Comparison of ENCODE assay signal across 12 cellular contexts in the genomic region with DNA sequence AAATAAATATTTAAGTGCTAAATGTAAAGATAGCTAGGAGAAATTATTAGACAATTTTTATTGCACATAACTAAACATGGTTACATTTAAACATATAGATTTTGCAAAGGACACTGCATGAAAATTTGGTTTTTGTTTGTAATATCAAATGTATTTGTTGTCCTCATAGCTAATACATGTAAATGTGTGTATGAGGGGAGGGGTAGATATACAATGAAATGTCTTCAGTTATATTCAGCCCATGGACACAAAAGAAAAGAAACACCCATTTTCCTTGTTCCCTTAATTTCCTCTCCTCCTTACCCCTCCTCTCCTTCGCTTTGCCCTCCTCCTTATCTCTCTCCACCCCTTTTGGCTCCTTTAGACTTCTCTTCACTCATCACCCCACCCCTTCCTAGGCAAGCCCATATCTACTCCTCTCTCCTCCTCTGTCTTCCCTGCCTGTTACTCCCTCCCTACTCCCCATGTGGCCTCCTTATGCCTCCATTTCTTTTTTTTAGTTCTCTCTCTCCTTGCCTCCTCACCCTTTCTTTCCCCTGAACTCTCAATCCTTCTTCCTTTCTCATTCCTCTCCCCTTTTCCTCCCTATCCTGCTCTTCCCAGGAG. TPM values are rescaled to one million over a fixed set of nuclear protein-coding genes. Genes with fewer than 3 reads are reported as not detected.
DNase-seq lines count a peak whose midpoint lies in the region; ATAC-seq and TF ChIP-seq lines count a peak whose summit lies in the region.
"Had no signal": no experiment of that assay in that cellular context is flagged by ENCODE, and none has a peak within 500 bp of the region (broad histone marks: within the 10 kb centered on the region; RNA-seq: fewer than 3 reads in every experiment).

No MANE protein-coding gene starts in this region.

- 24% methylated on average over 1 of the region's 1 CpG for WGBS in right cardiac atrium
- WGBS in psoas muscle, 3 donors = 38 to 46% (median 41%) methylated on average over 1 of the region's 1 CpG

- H3K27me3 ChIP-seq in Caco-2 (replicated peaks; ENCODE audit: control insufficient read depth, insufficient read depth, low read length) (no peaks in the 10 kb centered on the region), right cardiac atrium (ENCODE audit: control insufficient read depth, insufficient read depth) (no peaks in the 10 kb centered on the region), psoas muscle (ENCODE audit: insufficient read depth in 3 of 3, low read length in 2 of 3) (no peaks in the 10 kb centered on the region)

- BruUV-seq in Caco-2 (replicated peaks; lab: Mats Ljungman, UMichigan) = no TSS peak

- H3K9me3 ChIP-seq in Caco-2 (no peaks in the 10 kb centered on the region), right cardiac atrium (ENCODE audit: control insufficient read depth, low read length) (no peaks in the 10 kb centered on the region), psoas muscle (no peaks in the 10 kb centered on the region)

- POLR2A ChIA-PET in Caco-2 (lab: Charles Lee) = no interaction called here
- POLR2A ChIA-PET in WTC11 (lab: Charles Lee) = interaction anchor here (0.9 kb wide), 1 partner anchor 1010 kb away, joined by 3 read pairs; no protein-coding TSS in a partner anchor

- no peaks in the 10 kb centered on the region for H3K9me3 Mint-ChIP-seq in Caco-2 (ENCODE audit: unreplicated experiment)
- no peaks in the 10 kb centered on the region for H3K9me3 Mint-ChIP-seq in WTC11
- H3K9me3 Mint-ChIP-seq: memory B cell had no signal

- DNase-seq in Caco-2 (no peak), WTC11 (ENCODE audit: low spot score) (no peak), right cardiac atrium (peak in 1 of 3 donors; percentile 28), psoas muscle (no peak), SHP77 (lab: John Stamatoyannopoulos, UW) (no peak), NCI-H146 (lab: John Stamatoyannopoulos, UW) (no peak)
- DNase-seq: activated naive CD4-positive, alpha-beta T cell; DMS53; stimulated activated naive CD8-positive, alpha-beta T cell treated with anti-CD3 and anti-CD28 coated beads, Interleukin-15, Interleukin-2, amounts not matched to agents 100 U/mL and 50 U/mL, for 24 hours had no signal

- ATAC-seq in WTC11 (peak; percentile 94), right cardiac atrium (peak; percentile 98), psoas muscle (peak; percentile 59 to 86 (median 85)), GM18511 (IDR thresholded peaks at IDR 0.05; ENCODE audit: unreplicated experiment) (no peak), GM18858 (IDR thresholded peaks at IDR 0.05; ENCODE audit: unreplicated experiment) (no peak)
- ATAC-seq: stimulated activated naive CD8-positive, alpha-beta T cell treated with anti-CD3 and anti-CD28 coated beads, Interleukin-15, Interleukin-2, amounts not matched to agents 100 U/mL and 50 U/mL, for 24 hours had no signal

- H3K36me3 ChIP-seq in Caco-2 (ENCODE audit: control insufficient read depth, insufficient read depth, low read length) (no peaks in the 10 kb centered on the region), psoas muscle (ENCODE audit: insufficient read depth in 1 of 2, low read depth in 1 of 2) (no peaks in the 10 kb centered on the region)

- CTCF ChIA-PET in Caco-2 (lab: Charles Lee) = no interaction called here
- CTCF ChIA-PET in WTC11 (lab: Charles Lee) = interaction anchor here (1.0 to 1.5 kb wide), 2 partner anchors 9 to 11 kb away, joined by 3 to 4 read pairs; no protein-coding TSS in a partner anchor

- peak overlapping the region; percentile 14 for H3K27ac Mint-ChIP-seq in Caco-2 (ENCODE audit: unreplicated experiment)
- H3K27ac Mint-ChIP-seq in WTC11 = no peak overlapping the region
- H3K27ac Mint-ChIP-seq: memory B cell had no signal

- H3K4me3 ChIP-seq in Caco-2 (ENCODE audit: low read depth, low read length) (no peak overlapping the region), right cardiac atrium (ENCODE audit: low read length) (peak overlapping the region; percentile 76), psoas muscle (peak overlapping the region; percentile 52)

- H3K27ac ChIP-seq in right cardiac atrium (ENCODE audit: low read length) (peak overlapping the region; percentile 30), psoas muscle (peak overlapping the region; percentile 60)

- no peak for TF ChIP-seq CTCF in Caco-2 (IDR thresholded peaks at IDR 0.05; ENCODE audit: insufficient read depth in 1 of 2, low read depth in 1 of 2, low read length in 1 of 2, severe bottlenecking in 1 of 2, unreplicated experiment in 1 of 2)
- TF ChIP-seq CTCF in WTC11 (IDR thresholded peaks at IDR 0.05) = no peak
- TF ChIP-seq CTCF in psoas muscle (IDR thresholded peaks at IDR 0.05) = no peak

- H3K4me3 Mint-ChIP-seq in Caco-2 (ENCODE audit: unreplicated experiment) (peak overlapping the region; percentile 8), WTC11 (no peak overlapping the region)
- H3K4me3 Mint-ChIP-seq: memory B cell had no signal

- H3K4me1 Mint-ChIP-seq in Caco-2 (ENCODE audit: low read depth, unreplicated experiment) = peaks cover 14% of the 10 kb centered on the region
- peaks cover 4% of the 10 kb centered on the region for H3K4me1 Mint-ChIP-seq in WTC11
- H3K4me1 Mint-ChIP-seq: memory B cell had no signal

- H3K27me3 Mint-ChIP-seq in Caco-2 (ENCODE audit: insufficient read depth, unreplicated experiment) (no peaks in the 10 kb centered on the region), WTC11 (ENCODE audit: low read depth) (no peaks in the 10 kb centered on the region)
- H3K27me3 Mint-ChIP-seq: memory B cell had no signal

- intact Hi-C loops in Caco-2 (cut with micrococcal nuclease; ENCODE audit: unreplicated experiment) (no loop called here), right cardiac atrium (cut with DNase I) (loop anchor here in 3 of 4 donors (10.0 kb wide), 2 partner anchors 191 to 451 kb away; no protein-coding TSS in a partner anchor), psoas muscle (cut with DNase I) (loop anchor here (10.0 kb wide), 3 partner anchors 191 to 791 kb away; no protein-coding TSS in a partner anchor)

- peaks cover 12% of the 10 kb centered on the region for H3K4me1 ChIP-seq in Caco-2
- H3K4me1 ChIP-seq in right cardiac atrium (ENCODE audit: control insufficient read depth, insufficient read depth, low read length) = no peaks in the 10 kb centered on the region
- no peaks in the 10 kb centered on the region for H3K4me1 ChIP-seq in psoas muscle

- H3K36me3 Mint-ChIP-seq in Caco-2 (ENCODE audit: insufficient read depth, unreplicated experiment) = no peaks in the 10 kb centered on the region
- no peaks in the 10 kb centered on the region for H3K36me3 Mint-ChIP-seq in WTC11
- H3K36me3 Mint-ChIP-seq: memory B cell had no signal

TF ChIP-seq in WTC11, 78 proteins besides CTCF, POLR2A, EP300 and RAD21 (continues in another document):
- TF ChIP-seq, protein P1, sequence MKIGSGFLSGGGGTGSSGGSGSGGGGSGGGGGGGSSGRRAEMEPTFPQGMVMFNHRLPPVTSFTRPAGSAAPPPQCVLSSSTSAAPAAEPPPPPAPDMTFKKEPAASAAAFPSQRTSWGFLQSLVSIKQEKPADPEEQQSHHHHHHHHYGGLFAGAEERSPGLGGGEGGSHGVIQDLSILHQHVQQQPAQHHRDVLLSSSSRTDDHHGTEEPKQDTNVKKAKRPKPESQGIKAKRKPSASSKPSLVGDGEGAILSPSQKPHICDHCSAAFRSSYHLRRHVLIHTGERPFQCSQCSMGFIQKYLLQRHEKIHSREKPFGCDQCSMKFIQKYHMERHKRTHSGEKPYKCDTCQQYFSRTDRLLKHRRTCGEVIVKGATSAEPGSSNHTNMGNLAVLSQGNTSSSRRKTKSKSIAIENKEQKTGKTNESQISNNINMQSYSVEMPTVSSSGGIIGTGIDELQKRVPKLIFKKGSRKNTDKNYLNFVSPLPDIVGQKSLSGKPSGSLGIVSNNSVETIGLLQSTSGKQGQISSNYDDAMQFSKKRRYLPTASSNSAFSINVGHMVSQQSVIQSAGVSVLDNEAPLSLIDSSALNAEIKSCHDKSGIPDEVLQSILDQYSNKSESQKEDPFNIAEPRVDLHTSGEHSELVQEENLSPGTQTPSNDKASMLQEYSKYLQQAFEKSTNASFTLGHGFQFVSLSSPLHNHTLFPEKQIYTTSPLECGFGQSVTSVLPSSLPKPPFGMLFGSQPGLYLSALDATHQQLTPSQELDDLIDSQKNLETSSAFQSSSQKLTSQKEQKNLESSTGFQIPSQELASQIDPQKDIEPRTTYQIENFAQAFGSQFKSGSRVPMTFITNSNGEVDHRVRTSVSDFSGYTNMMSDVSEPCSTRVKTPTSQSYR (CRISPR knock-in tag; IDR thresholded peaks at IDR 0.05) = no peak
- TF ChIP-seq, protein P2, sequence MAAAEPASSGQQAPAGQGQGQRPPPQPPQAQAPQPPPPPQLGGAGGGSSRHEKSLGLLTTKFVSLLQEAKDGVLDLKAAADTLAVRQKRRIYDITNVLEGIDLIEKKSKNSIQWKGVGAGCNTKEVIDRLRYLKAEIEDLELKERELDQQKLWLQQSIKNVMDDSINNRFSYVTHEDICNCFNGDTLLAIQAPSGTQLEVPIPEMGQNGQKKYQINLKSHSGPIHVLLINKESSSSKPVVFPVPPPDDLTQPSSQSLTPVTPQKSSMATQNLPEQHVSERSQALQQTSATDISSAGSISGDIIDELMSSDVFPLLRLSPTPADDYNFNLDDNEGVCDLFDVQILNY (CRISPR knock-in tag; IDR thresholded peaks at IDR 0.05) = no peak
- TF ChIP-seq, protein P3, sequence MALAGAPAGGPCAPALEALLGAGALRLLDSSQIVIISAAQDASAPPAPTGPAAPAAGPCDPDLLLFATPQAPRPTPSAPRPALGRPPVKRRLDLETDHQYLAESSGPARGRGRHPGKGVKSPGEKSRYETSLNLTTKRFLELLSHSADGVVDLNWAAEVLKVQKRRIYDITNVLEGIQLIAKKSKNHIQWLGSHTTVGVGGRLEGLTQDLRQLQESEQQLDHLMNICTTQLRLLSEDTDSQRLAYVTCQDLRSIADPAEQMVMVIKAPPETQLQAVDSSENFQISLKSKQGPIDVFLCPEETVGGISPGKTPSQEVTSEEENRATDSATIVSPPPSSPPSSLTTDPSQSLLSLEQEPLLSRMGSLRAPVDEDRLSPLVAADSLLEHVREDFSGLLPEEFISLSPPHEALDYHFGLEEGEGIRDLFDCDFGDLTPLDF (CRISPR knock-in tag; IDR thresholded peaks at IDR 0.05) = no peak
- TF ChIP-seq, protein P4, sequence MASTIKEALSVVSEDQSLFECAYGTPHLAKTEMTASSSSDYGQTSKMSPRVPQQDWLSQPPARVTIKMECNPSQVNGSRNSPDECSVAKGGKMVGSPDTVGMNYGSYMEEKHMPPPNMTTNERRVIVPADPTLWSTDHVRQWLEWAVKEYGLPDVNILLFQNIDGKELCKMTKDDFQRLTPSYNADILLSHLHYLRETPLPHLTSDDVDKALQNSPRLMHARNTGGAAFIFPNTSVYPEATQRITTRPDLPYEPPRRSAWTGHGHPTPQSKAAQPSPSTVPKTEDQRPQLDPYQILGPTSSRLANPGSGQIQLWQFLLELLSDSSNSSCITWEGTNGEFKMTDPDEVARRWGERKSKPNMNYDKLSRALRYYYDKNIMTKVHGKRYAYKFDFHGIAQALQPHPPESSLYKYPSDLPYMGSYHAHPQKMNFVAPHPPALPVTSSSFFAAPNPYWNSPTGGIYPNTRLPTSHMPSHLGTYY (CRISPR knock-in tag; IDR thresholded peaks at IDR 0.05) = no peak
- no peak for TF ChIP-seq JUN (CRISPR knock-in tag; IDR thresholded peaks at IDR 0.05)

RNA-seq across cellular contexts. Expression of a gene that starts 1.4 kb away (rescaled TPM):
- 25.4 and 29.2 TPM in 2 replicates for total RNA-seq in Caco-2 (2022)
- total RNA-seq in WTC11 (2021) = 0.61 to 2.1 TPM (median 0.76 TPM) in 3 replicates
- 100 to 1,000 TPM; 104 to 343 (median 177) TPM for total RNA-seq in right cardiac atrium
- polyA plus RNA-seq in right cardiac atrium = 48.2 TPM
- 10 to 100 TPM; 17.9 to 73.1 (median 45.8) TPM for total RNA-seq in psoas muscle
- 10 to 100 TPM in 2 of 3 donors, 1 to 10 TPM in 1; 9.4 to 29.0 (median 11.2) TPM for polyA plus RNA-seq in psoas muscle

Comparison
In these comparisons a context has a peak if more than half of its experiments do, and no peak if none do; other contexts are left out.
1. ATAC-seq: peak in WTC11 (single experiment), right cardiac atrium (2 of 2) and psoas muscle (4 of 4); none in GM18511 (single experiment) and GM18858 (single experiment).